1 cellular context compared by ENCODE assay signal in the genomic region with DNA sequence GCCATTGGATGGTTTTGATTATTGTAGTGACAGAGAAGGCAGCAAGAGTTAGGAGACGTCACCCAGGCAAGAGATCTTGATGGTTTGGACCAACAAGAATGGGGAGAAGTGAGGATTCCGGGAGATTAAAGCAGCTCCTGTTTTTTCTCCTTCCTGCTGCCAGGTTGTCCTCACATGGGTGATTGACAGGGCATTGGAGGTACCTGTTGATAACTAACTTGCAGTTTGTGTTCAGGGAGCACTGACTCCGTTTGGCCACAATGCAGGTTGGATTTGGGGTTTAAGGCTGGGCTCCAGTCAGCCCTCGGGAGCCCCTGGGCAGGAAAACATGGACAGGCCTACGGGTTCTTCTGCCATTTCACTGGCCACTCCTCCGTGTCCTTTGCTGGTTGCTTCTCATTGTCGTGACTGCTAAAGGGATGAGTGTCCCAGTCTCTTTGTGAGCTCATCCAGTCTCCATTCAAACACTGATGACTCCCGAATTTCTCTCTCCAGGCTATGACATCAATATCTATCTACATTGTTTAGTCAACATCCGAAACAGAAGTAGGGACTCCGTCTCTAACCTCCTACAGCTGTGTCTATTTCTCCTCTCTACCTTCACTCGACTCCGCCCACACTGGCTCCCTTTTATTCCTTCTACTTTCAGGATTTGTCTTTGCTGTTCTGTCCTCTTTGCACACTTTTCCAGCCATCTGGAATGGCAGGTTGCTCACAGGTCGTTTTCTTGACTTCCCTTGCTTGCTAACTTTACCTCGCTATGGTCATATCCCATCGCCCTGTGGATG.
TF ChIP-seq lines count a peak whose summit lies in the region.

No MANE protein-coding gene starts in this region.

TF ChIP-seq in HCT116, 20 proteins besides CTCF, POLR2A, EP300 and RAD21 (continued from another document):
- no peak for TF ChIP-seq REST (IDR thresholded peaks at IDR 0.05; ENCODE audit: low read depth)
- no peak for TF ChIP-seq ZNF274 (IDR thresholded peaks at IDR 0.05; ENCODE audit: low read depth, low read length)
- no peak for TF ChIP-seq EZH2 (IDR thresholded peaks at IDR 0.05)
- TF ChIP-seq ZFX (IDR thresholded peaks at IDR 0.05), result no peak
